ENCODE assay signal across 23 cellular contexts in the genomic region with DNA sequence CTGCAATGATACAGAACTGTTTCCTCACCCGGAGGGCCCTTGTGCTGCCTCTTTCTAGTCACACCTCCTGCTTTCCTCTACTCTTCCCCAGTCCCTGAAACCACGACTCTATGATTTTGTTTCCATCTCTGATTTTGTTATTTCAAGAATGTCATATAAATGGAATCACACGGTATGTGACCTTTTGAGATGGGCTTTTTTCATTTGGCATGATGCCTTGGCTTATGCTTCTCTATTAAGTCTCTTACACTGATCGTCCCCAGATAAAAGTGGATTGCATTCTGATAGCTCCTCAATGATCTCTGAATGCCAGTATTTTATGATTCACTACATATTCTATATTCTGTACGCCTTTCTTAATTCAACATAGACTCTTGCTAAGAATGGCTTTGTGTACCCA.
"Had no signal": no experiment of that assay in that cellular context is flagged by ENCODE, and none has a peak within 500 bp of the region (broad histone marks: within the 10 kb centered on the region; RNA-seq: fewer than 3 reads in every experiment).

No MANE protein-coding gene starts in this region.

- ATAC-seq: activated naive CD4-positive, alpha-beta T cell treated with anti-CD3 and anti-CD28 coated beads, Interleukin-2, amount 50 U/mL, for 72 hours; left lobe of liver; naive thymus-derived CD4-positive, alpha-beta T cell; right lobe of liver; stimulated activated naive B cell treated with anti-CD40 and anti-IgM and Interleukin-4, amounts not matched to agents 10 μg/mL and 1 μg/mL and 100 μg/mL, for 72 hours; upper lobe of right lung; WTC11 had no signal

- H3K27ac Mint-ChIP-seq: activated naive CD4-positive, alpha-beta T cell treated with anti-CD3 and anti-CD28 coated beads, Interleukin-2, amount 50 U/mL, for 72 hours; endodermal cell; stimulated activated naive B cell treated with anti-CD40 and anti-IgM and Interleukin-4, amounts not matched to agents 10 μg/mL and 1 μg/mL and 100 μg/mL, for 72 hours; WTC11 had no signal

- H3K4me1 Mint-ChIP-seq: central memory CD8-positive, alpha-beta T cell; neural crest cell; stimulated activated naive B cell treated with anti-CD40 and anti-IgM and Interleukin-4, amounts not matched to agents 10 μg/mL and 1 μg/mL and 100 μg/mL, for 72 hours; WTC11 had no signal

- H3K27me3 Mint-ChIP-seq: central memory CD8-positive, alpha-beta T cell; naive thymus-derived CD4-positive, alpha-beta T cell; stimulated activated naive B cell treated with anti-CD40 and anti-IgM and Interleukin-4, amounts not matched to agents 10 μg/mL and 1 μg/mL and 100 μg/mL, for 72 hours had no signal

- H3K4me3 ChIP-seq: breast epithelium, coronary artery, lower lobe of right lung, right lobe of liver, thyroid gland, upper lobe of right lung had no signal

- H3K9me3 Mint-ChIP-seq: activated naive CD4-positive, alpha-beta T cell treated with anti-CD3 and anti-CD28 coated beads, Interleukin-2, amount 50 U/mL, for 72 hours; central memory CD8-positive, alpha-beta T cell; endodermal cell; neural crest cell; stimulated activated naive B cell treated with anti-CD40 and anti-IgM and Interleukin-4, amounts not matched to agents 10 μg/mL and 1 μg/mL and 100 μg/mL, for 72 hours; WTC11 had no signal

- H3K9me3 ChIP-seq: breast epithelium, lower lobe of right lung, right lobe of liver, thyroid gland, upper lobe of right lung had no signal

- FAIRE-seq: astrocyte, small intestine had no signal

- H3K4me3 Mint-ChIP-seq: central memory CD8-positive, alpha-beta T cell; endodermal cell; naive thymus-derived CD4-positive, alpha-beta T cell; neural crest cell; stimulated activated naive B cell treated with anti-CD40 and anti-IgM and Interleukin-4, amounts not matched to agents 10 μg/mL and 1 μg/mL and 100 μg/mL, for 72 hours; WTC11 had no signal

- DNase-seq: activated CD4-positive, alpha-beta T cell treated with anti-CD3 and anti-CD28 coated beads, Interleukin-2, amount 50 U/mL, for 48 hours; activated gamma-delta T cell treated with Interleukin-2 at 50 U/mL for 16 hours; activated T-cell treated with anti-CD3 and anti-CD28 coated beads for 4 hours; endodermal cell; foreskin fibroblast; lower lobe of right lung; naive thymus-derived CD4-positive, alpha-beta T cell; occipital lobe; right lobe of liver; small intestine; stimulated activated naive B cell treated with anti-CD40 and anti-IgM and Interleukin-4, amounts not matched to agents 10 μg/mL and 1 μg/mL and 100 μg/mL, for 72 hours; T-helper 1 cell; T-helper 9 cell; thyroid gland; upper lobe of right lung had no signal

- H3K27ac ChIP-seq: breast epithelium, coronary artery, lower lobe of right lung, right lobe of liver, thyroid gland, upper lobe of right lung had no signal

- H3K27me3 ChIP-seq: breast epithelium, right lobe of liver, thyroid gland, upper lobe of right lung had no signal

- H3K4me1 ChIP-seq: breast epithelium, lower lobe of right lung, right lobe of liver, upper lobe of right lung had no signal
